Comparison of ENCODE assay signal across 20 cellular contexts in genomic region chr2:101984656-101985055, GRCh38. TPM values are rescaled to one million over a fixed set of nuclear protein-coding genes. Genes with fewer than 3 reads are reported as not detected.
"Had no signal": no experiment of that assay in that cellular context is flagged by ENCODE, and none has a peak within 500 bp of the region (broad histone marks: within the 10 kb centered on the region; RNA-seq: fewer than 3 reads in every experiment).

No MANE protein-coding gene starts in this region.

- H3K27ac ChIP-seq: adrenal gland had no signal

- H3K27me3 ChIP-seq: adrenal gland had no signal

- H3K4me3 ChIP-seq: adrenal gland had no signal

- H3K9me3 ChIP-seq: adrenal gland had no signal

- H3K4me3 Mint-ChIP-seq: activated CD8-positive, alpha-beta T cell treated with anti-CD3 and anti-CD28 coated beads, Interleukin-2, amount 10 ng/mL, durations not matched to agents 7 days and 5 days; activated naive CD8-positive, alpha-beta T cell treated with anti-CD3 and anti-CD28 coated beads, Interleukin-2, amount 10 ng/mL, durations not matched to agents 7 days and 5 days; T-helper 17 cell; WTC11 had no signal

- H3K9me3 Mint-ChIP-seq: activated naive CD8-positive, alpha-beta T cell treated with anti-CD3 and anti-CD28 coated beads, Interleukin-2, amount 10 ng/mL, durations not matched to agents 7 days and 5 days; WTC11 had no signal

- H3K36me3 Mint-ChIP-seq: activated naive CD8-positive, alpha-beta T cell treated with anti-CD3 and anti-CD28 coated beads, Interleukin-2, amount 10 ng/mL, durations not matched to agents 7 days and 5 days; WTC11 had no signal

- DNase-seq: activated CD4-positive, alpha-beta T cell treated with anti-CD3 and anti-CD28 coated beads for 48 hours; activated CD4-positive, alpha-beta T cell treated with anti-CD3 and anti-CD28 coated beads, Interleukin-2, amount 50 U/mL, for 4 hours; activated CD4-positive, CD25-positive, alpha-beta regulatory T cell treated with anti-CD3 and anti-CD28 coated beads, Interleukin-2, amount 50 U/mL, for 72 hours; activated CD8-positive, alpha-beta memory T cell treated with anti-CD3 and anti-CD28 coated beads, Interleukin-2, amount 50 U/mL, for 48 hours; activated CD8-positive, alpha-beta T cell treated with anti-CD3 and anti-CD28 coated beads, Interleukin-2, amount 10 ng/mL, durations not matched to agents 7 days and 5 days; activated naive CD4-positive, alpha-beta T cell treated with anti-CD3 and anti-CD28 coated beads, Interleukin-2, amount 50 U/mL, for 16 hours; activated naive CD8-positive, alpha-beta T cell treated with anti-CD3 and anti-CD28 coated beads, Interleukin-2, amount 10 ng/mL, durations not matched to agents 7 days and 5 days; activated T-cell treated with anti-CD3 and anti-CD28 coated beads, Interleukin-2, amount 50 U/mL, for 1 hour; anterior cingulate cortex; NCI-H1105 treated with DMSO at 0.1 percent for 48 hours; NCI-H1436 treated with DMSO at 0.1 percent for 48 hours; NCI-H187 treated with DMSO at 0.1 percent for 48 hours; NCI-H2081 treated with DMSO at 0.1 percent for 48 hours; NCI-H446; NCI-H524; SIG-M5; T-helper 17 cell; T-helper 9 cell had no signal

- H3K27ac Mint-ChIP-seq: T-helper 17 cell, WTC11 had no signal

- H3K36me3 ChIP-seq: adrenal gland had no signal

- ATAC-seq: activated CD8-positive, alpha-beta T cell treated with anti-CD3 and anti-CD28 coated beads, Interleukin-2, amount 10 ng/mL, durations not matched to agents 7 days and 5 days; T-helper 17 cell; WTC11 had no signal

RNA-seq across cellular contexts. Expression of gene IL1R2, which starts 7.1 kb away (rescaled TPM):
- total RNA-seq: activated CD8-positive, alpha-beta T cell treated with anti-CD3 and anti-CD28 coated beads, Interleukin-2, amount 10 ng/mL, durations not matched to agents 7 days and 5 days had no signal
